Comparison of ENCODE assay signal across 8 cellular contexts in genomic region chr13:76879876-76880270, GRCh38. TPM values are rescaled to one million over a fixed set of nuclear protein-coding genes. Genes with fewer than 3 reads are reported as not detected.
DNase-seq lines count a peak whose midpoint lies in the region; ATAC-seq and TF ChIP-seq lines count a peak whose summit lies in the region.

No MANE protein-coding gene starts in this region.

- peaks cover 10% of the 10 kb centered on the region for H3K27me3 Mint-ChIP-seq in T-helper 17 cell

- H3K27ac ChIP-seq in right lobe of liver, result peak overlapping the region in 2 of 3 donors; percentile 41 to 45

- peaks cover 0 to 10% of the 10 kb centered on the region in 2 donors for H3K27me3 ChIP-seq in right lobe of liver

- H3K4me3 Mint-ChIP-seq in T-helper 17 cell, result no peak overlapping the region

- TF ChIP-seq CTCF in AG10803 (conservative IDR thresholded peaks at IDR 0.05; ENCODE audit: low read length) (no peak), right lobe of liver (IDR thresholded peaks at IDR 0.05) (no peak)

- DNase-seq in AG10803 (ENCODE audit: low read depth), result no peak
- no peak for DNase-seq in T-helper 17 cell
- no peak for DNase-seq in right lobe of liver
- DNase-seq in posterior vena cava (ENCODE audit: low spot score), result no peak
- DNase-seq in SKM-1 (lab: John Stamatoyannopoulos, UW; ENCODE audit: unreplicated experiment), result no peak
- no peak for DNase-seq in stimulated activated CD4-positive, alpha-beta T cell treated with anti-CD3 and anti-CD28 coated beads, Interleukin-4, amount 100 ng/mL, for 1 hour

- peaks cover 15% of the 10 kb centered on the region for H3K4me1 Mint-ChIP-seq in T-helper 17 cell

- peak overlapping the region; percentile 41 for H3K27ac Mint-ChIP-seq in T-helper 17 cell

- no peak for TF ChIP-seq POLR2A in right lobe of liver (IDR thresholded peaks at IDR 0.05)

- intact Hi-C loops in right lobe of liver (cut with DNase I), result no loop called here
- intact Hi-C loops in posterior vena cava (cut with DNase I), result loop anchor here in 1 of 2 donors (10.0 kb wide), 2 partner anchors 55 to 395 kb away; no protein-coding TSS in a partner anchor

- WGBS in right lobe of liver (ENCODE audit: insufficient coverage, low coverage, low lambda C conversion rate, missing lambda C conversion rate), result 35% methylated on average over 3 of the region's 3 CpGs

- H3K36me3 ChIP-seq in right lobe of liver, result no peaks in the 10 kb centered on the region

- H3K9me3 ChIP-seq in T-helper 17 cell (ENCODE audit: control insufficient read depth, low read length, poor library complexity, severe bottlenecking), result no peaks in the 10 kb centered on the region
- H3K9me3 ChIP-seq in right lobe of liver, result no peaks in the 10 kb centered on the region

- no peaks in the 10 kb centered on the region for H3K36me3 Mint-ChIP-seq in T-helper 17 cell (ENCODE audit: low read depth)

- peak overlapping the region; percentile 4 for H3K4me3 ChIP-seq in AG10803 (ENCODE audit: low read length)
- no peak overlapping the region for H3K4me3 ChIP-seq in right lobe of liver

- ATAC-seq in GM21515 (IDR thresholded peaks at IDR 0.05; ENCODE audit: unreplicated experiment), result peak; percentile 17
- no peak for ATAC-seq in T-helper 17 cell
- peak in 1 of 4 donors; percentile 6 for ATAC-seq in right lobe of liver
- ATAC-seq in GM19397 (IDR thresholded peaks at IDR 0.05; ENCODE audit: unreplicated experiment), result no peak

- H3K4me1 ChIP-seq in right lobe of liver, result peaks cover 0 to 2% (median 0%) of the 10 kb centered on the region in 4 donors

RNA-seq across cellular contexts. Expression of gene KCTD12, which starts 6.3 kb away (rescaled TPM):
- total RNA-seq in T-helper 17 cell (1 to 10 TPM; 3.8 to 4.6 TPM), right lobe of liver (10 to 100 TPM in 1 of 6 experiments, 1 to 10 TPM in 5; 3.5 to 10.9 (median 7.1) TPM), posterior vena cava (100 to 1,000 TPM; 103 to 112 TPM)

Comparison
In these comparisons a context has a peak if more than half of its experiments do, and no peak if none do; other contexts are left out.
1. RNA of gene KCTD12, which starts 6.3 kb away (total RNA-seq): 103 to 112 TPM in posterior vena cava; 3.5 to 10.9 TPM in right lobe of liver and 3.8 to 4.6 TPM in T-helper 17 cell; every median in the first group is over 4 times any median in the second.